Comparison of ENCODE assay signal across 8 cellular contexts in the genomic region with DNA sequence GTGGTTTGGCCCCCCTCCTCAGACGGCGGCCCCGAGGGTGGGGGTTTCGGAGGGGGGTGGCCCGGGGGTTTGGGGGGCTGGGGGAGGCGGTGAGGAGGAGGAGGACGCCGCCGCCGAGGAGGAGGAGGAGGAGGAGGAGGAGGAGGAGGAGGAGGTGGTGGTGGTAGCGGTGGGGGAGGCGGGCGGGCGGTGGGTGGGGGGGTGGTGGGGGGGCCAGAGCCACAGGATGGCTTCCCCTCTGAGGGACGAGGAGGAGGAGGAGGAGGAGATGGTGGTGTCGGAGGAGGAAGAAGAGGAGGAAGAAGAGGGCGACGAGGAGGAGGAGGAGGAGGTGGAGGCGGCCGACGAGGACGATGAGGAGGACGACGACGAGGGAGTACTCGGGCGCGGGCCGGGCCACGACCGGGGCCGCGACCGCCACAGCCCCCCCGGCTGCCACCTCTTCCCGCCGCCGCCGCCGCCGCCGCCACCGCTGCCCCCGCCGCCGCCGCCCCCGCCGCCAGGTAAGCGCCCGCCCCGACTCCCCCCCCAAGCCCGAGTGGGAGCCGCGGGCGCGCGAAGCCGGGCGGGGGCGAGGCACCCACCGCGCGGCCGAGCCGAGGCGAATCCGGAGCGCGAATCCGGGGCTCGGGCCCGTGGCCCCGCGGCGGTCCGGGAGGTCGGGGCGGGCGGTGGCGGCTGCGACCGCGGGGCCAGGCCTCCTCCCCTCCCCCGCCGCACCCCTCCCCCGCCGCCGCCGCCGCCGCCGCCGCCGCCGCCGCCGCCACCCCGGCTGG. TPM values are rescaled to one million over a fixed set of nuclear protein-coding genes. Genes with fewer than 3 reads are reported as not detected.
DNase-seq lines count a peak whose midpoint lies in the region; ATAC-seq, FAIRE-seq and TF ChIP-seq lines count a peak whose summit lies in the region.

No MANE protein-coding gene starts in this region.

- CTCF ChIA-PET in AG04449 (lab: Yijun Ruan, JAX) (interaction anchor here (1.0 kb wide), 1 partner anchor 13 kb away, joined by 3 read pairs; no protein-coding TSS in a partner anchor), H1 (lab: Charles Lee; ENCODE audit: partially characterized antibody) (no interaction called here)

- H4K91ac ChIP-seq in H1 (replicated peaks; ENCODE audit: insufficient read length, low read length), result no peak overlapping the region

- no peak overlapping the region for H2BK5ac ChIP-seq in H1 (ENCODE audit: low read depth, low read length)

- no CpG with 5 or more reads among the region's 99 CpGs for WGBS in H1 (ENCODE audit: extremely low coverage in 1 of 2, insufficient coverage in 1 of 2, insufficient read length in 1 of 2, insufficient replicate concordance in 2 of 2, low coverage in 1 of 2, low lambda C conversion rate in 2 of 2, missing lambda C conversion rate in 1 of 2), 2 experiments

- H2BK20ac ChIP-seq in H1 (ENCODE audit: low read length), result no peak overlapping the region

- H2AFZ ChIP-seq in H1 (ENCODE audit: low read length), result no peak overlapping the region

- no peak for FAIRE-seq in H1 (lab: Jason Lieb, UNC)

- no peaks in the 10 kb centered on the region for H3K79me1 ChIP-seq in H1 (ENCODE audit: low read depth, low read length)

- TF ChIP-seq POLR2A in H1 (IDR thresholded peaks at IDR 0.05; ENCODE audit: control extremely low read depth in 1 of 2, low read depth in 2 of 2, low read length in 2 of 2), result no peak

- H2BK12ac ChIP-seq in H1 (ENCODE audit: low read depth, low read length), result no peak overlapping the region

- H3K23me2 ChIP-seq in H1 (ENCODE audit: low read depth, low read length), result peaks cover 24% of the 10 kb centered on the region

- peak overlapping the region; percentile 85 for H3K4me3 ChIP-seq in AG04449 (ENCODE audit: low read depth, low read length)
- H3K4me3 ChIP-seq in H1 (ENCODE audit: extremely low read depth in 1 of 4, insufficient read depth in 2 of 4, low read depth in 3 of 4, low read length in 4 of 4), result peak overlapping the region; percentile 17 to 83 (median 39); a peak in 6 of 8 replicates
- peak overlapping the region; percentile 73 to 97 for H3K4me3 ChIP-seq in neutrophil (ENCODE audit: low read depth in 1 of 2, low read length in 1 of 2)

- no peak overlapping the region for H4K5ac ChIP-seq in H1 (ENCODE audit: insufficient read length, low read depth, low read length)

- TF ChIP-seq RAD21 in H1 (IDR thresholded peaks at IDR 0.05 in 1 of 2, conservative IDR thresholded peaks at IDR 0.05 in 1 of 2; ENCODE audit: low read depth in 2 of 2, low read length in 2 of 2), result no peak

- H4K20me1 ChIP-seq in H1 (replicated peaks in 1 of 2; ENCODE audit: control insufficient read depth in 1 of 2, insufficient read depth in 2 of 2, low read length in 2 of 2), result no peaks in the 10 kb centered on the region

- ATAC-seq in HG02642 (IDR thresholded peaks at IDR 0.05; ENCODE audit: poor library complexity, unreplicated experiment) (peak; percentile 5), HG02759 (IDR thresholded peaks at IDR 0.05; ENCODE audit: unreplicated experiment) (no peak), HG03175 (IDR thresholded peaks at IDR 0.05; ENCODE audit: unreplicated experiment) (no peak), GM19463 (IDR thresholded peaks at IDR 0.05; ENCODE audit: unreplicated experiment) (no peak)

- POLR2A ChIA-PET in AG04449 (lab: Yijun Ruan, JAX) (interaction anchor here (0.9 to 1.5 kb wide), 2 partner anchors 31 to 44 kb away, joined by 3 to 5 read pairs; partner anchors contain the start of gene RNF227), H1 (lab: Charles Lee; ENCODE audit: partially characterized antibody) (interaction anchor here (0.6 to 1.7 kb wide), 2 partner anchors 16 to 96 kb away, joined by 3 to 6 read pairs; no protein-coding TSS in a partner anchor)

- no peaks in the 10 kb centered on the region for H3K9me3 ChIP-seq in H1 (ENCODE audit: insufficient read depth in 2 of 2, low read depth in 1 of 2, low read length in 1 of 2)
- H3K9me3 ChIP-seq in neutrophil, result no peaks in the 10 kb centered on the region

- no peak overlapping the region for H3K27ac ChIP-seq in H1 (ENCODE audit: low read depth, low read length)
- H3K27ac ChIP-seq in neutrophil, result peak overlapping the region; percentile 86

- DNase-seq in AG04449 (ENCODE audit: low read depth, low spot score), result no peak
- peak; percentile 29 to 36 for DNase-seq in activated CD4-positive, alpha-beta T cell treated with anti-CD3 and anti-CD28 coated beads, Interleukin-2, amount 50 U/mL, for 48 hours
- no peak for DNase-seq in H1 (ENCODE audit: low read depth in 1 of 2, low spot score in 2 of 2)

- H3K14ac ChIP-seq in H1 (ENCODE audit: insufficient read length), result no peak overlapping the region

- no peak overlapping the region for H2AK5ac ChIP-seq in H1 (ENCODE audit: low read depth, low read length)

- H2BK15ac ChIP-seq in H1 (ENCODE audit: low read length), result no peak overlapping the region

- H3K18ac ChIP-seq in H1 (ENCODE audit: extremely low read depth, low read length), result no peak overlapping the region; the same call in 1 of the 2 replicates

- no peaks in the 10 kb centered on the region for H3K79me2 ChIP-seq in H1 (ENCODE audit: control insufficient read depth in 1 of 2, insufficient read depth in 2 of 2, low read length in 2 of 2)

- peak overlapping the region; percentile 82 to 100; a peak in 2 of 4 replicates for H3K4me2 ChIP-seq in H1 (ENCODE audit: insufficient read depth in 1 of 2, low read depth in 2 of 2, low read length in 2 of 2)

- H3K27me3 ChIP-seq in H1 (replicated peaks in 1 of 4; ENCODE audit: control insufficient read depth in 3 of 4, extremely low read depth in 1 of 4, insufficient read depth in 3 of 4, low read length in 3 of 4), result peaks cover 0 to 10% (median 3%) of the 10 kb centered on the region in 4 experiments; a peak in 3 of 7 replicates
- H3K27me3 ChIP-seq in neutrophil, result no peaks in the 10 kb centered on the region

- H3K4me1 ChIP-seq in H1 (replicated peaks in 1 of 4; ENCODE audit: control insufficient read depth in 3 of 4, insufficient read depth in 4 of 4, low read length in 3 of 4) (peaks cover 7 to 30% (median 17%) of the 10 kb centered on the region in 4 experiments), neutrophil (ENCODE audit: control insufficient read depth in 1 of 2, insufficient read depth in 1 of 2, low read depth in 1 of 2, low read length in 1 of 2) (peaks cover 68 to 79% of the 10 kb centered on the region in 2 experiments)

- TF ChIP-seq CTCF in AG04449 (IDR thresholded peaks at IDR 0.05; ENCODE audit: insufficient read depth, low read length, missing control alignments) (no peak), H1 (IDR thresholded peaks at IDR 0.05; ENCODE audit: control extremely low read depth in 1 of 3, insufficient read depth in 1 of 3, low read depth in 1 of 3, low read length in 3 of 3) (no peak), neutrophil (IDR thresholded peaks at IDR 0.05) (no peak)

- no peak overlapping the region for H3K4ac ChIP-seq in H1 (replicated peaks; ENCODE audit: insufficient read length, low read depth, low read length)

- H2BK120ac ChIP-seq in H1 (replicated peaks; ENCODE audit: low read depth, low read length), result no peak overlapping the region

- H4K8ac ChIP-seq in H1 (ENCODE audit: extremely low read depth, insufficient read depth, low read length), result no peak overlapping the region

- H3K36me3 ChIP-seq in H1 (ENCODE audit: control insufficient read depth in 2 of 4, insufficient read depth in 4 of 4, low read length in 3 of 4), result peaks cover 3 to 6% (median 4%) of the 10 kb centered on the region in 4 experiments; a peak in 5 of 8 replicates
- H3K36me3 ChIP-seq in neutrophil, result no peaks in the 10 kb centered on the region

- no peak overlapping the region for H3K56ac ChIP-seq in H1 (replicated peaks; ENCODE audit: insufficient read length, low read depth, low read length)

- peak overlapping the region in 1 of 4 experiments; percentile 30; a peak in 1 of 7 replicates for H3K9ac ChIP-seq in H1 (replicated peaks in 1 of 4; ENCODE audit: extremely low read depth in 1 of 4, low read depth in 3 of 4, low read length in 3 of 4)

- H3K23ac ChIP-seq in H1 (ENCODE audit: insufficient read length), result no peak overlapping the region

- no peak for TF ChIP-seq EP300 in H1 (IDR thresholded peaks at IDR 0.05; ENCODE audit: borderline replicate concordance in 1 of 2, low read depth in 2 of 2, low read length in 2 of 2)

RNA-seq across cellular contexts. Expression of gene CHD3, which starts 3.8 kb away (rescaled TPM):
- total RNA-seq in H1 (2021; fragmentation: NEBNext Ultra II Directional; extraction: Animal tissue kit (Norgen Biotek cat#: 25700)), result 12.9 and 14.2 TPM in 2 replicates
- polyA plus RNA-seq in H1 (2011; rRNA removed), result 12.3 and 18.3 TPM in 2 replicates
- polyA plus RNA-seq in H1 (2011; cell fraction: cytosol; rRNA removed), result 12.4 TPM
- 45.8 TPM for polyA plus RNA-seq in H1 (2011; cell fraction: nucleus; rRNA removed)
- 20.4 to 31.7 TPM (median 27.8 TPM) in 4 replicates for polyA plus RNA-seq in H1 (2012, experiment 1 of 2)
- 4.9 TPM for polyA plus RNA-seq in H1 (2012, experiment 2 of 2)
- polyA plus RNA-seq in H1 (2013, experiment 1 of 2), result 12.0 TPM
- 11.8 TPM for polyA plus RNA-seq in H1 (2013, experiment 2 of 2)
- 17.4 and 27.2 TPM in 2 replicates for polyA minus RNA-seq in H1 (2011; rRNA and poly(A)+ RNA removed)
- polyA minus RNA-seq in H1 (2011; cell fraction: cytosol; rRNA and poly(A)+ RNA removed), result 16.4 TPM
- polyA minus RNA-seq in H1 (2011; cell fraction: nucleus; rRNA and poly(A)+ RNA removed), result 16.2 TPM

RNA-seq across cellular contexts. Expression of gene CYB5D1, which starts 27.0 kb away (rescaled TPM):
- total RNA-seq in H1 (2021; fragmentation: NEBNext Ultra II Directional; extraction: Animal tissue kit (Norgen Biotek cat#: 25700)), result 15.5 and 18.0 TPM in 2 replicates
- 11.0 and 13.5 TPM in 2 replicates for polyA plus RNA-seq in H1 (2011; rRNA removed)
- 14.5 TPM for polyA plus RNA-seq in H1 (2011; cell fraction: cytosol; rRNA removed)
- 11.9 TPM for polyA plus RNA-seq in H1 (2011; cell fraction: nucleus; rRNA removed)
- 13.6 to 15.2 TPM (median 14.3 TPM) in 4 replicates for polyA plus RNA-seq in H1 (2012, experiment 1 of 2)
- polyA plus RNA-seq in H1 (2012, experiment 2 of 2), result 1.9 TPM
- 9.2 TPM for polyA plus RNA-seq in H1 (2013, experiment 1 of 2)
- 10.4 TPM for polyA plus RNA-seq in H1 (2013, experiment 2 of 2)
- 10.8 and 16.3 TPM in 2 replicates for polyA minus RNA-seq in H1 (2011; rRNA and poly(A)+ RNA removed)
- polyA minus RNA-seq in H1 (2011; cell fraction: cytosol; rRNA and poly(A)+ RNA removed), result 5.7 TPM
- polyA minus RNA-seq in H1 (2011; cell fraction: nucleus; rRNA and poly(A)+ RNA removed), result 10.8 TPM

RNA-seq across cellular contexts. Expression of gene NAA38, which starts 27.4 kb away (rescaled TPM):
- total RNA-seq in H1 (2021; fragmentation: NEBNext Ultra II Directional; extraction: Animal tissue kit (Norgen Biotek cat#: 25700)), result 27.0 and 30.2 TPM in 2 replicates
- polyA plus RNA-seq in H1 (2011; rRNA removed), result 109 and 116 TPM in 2 replicates
- polyA plus RNA-seq in H1 (2011; cell fraction: cytosol; rRNA removed), result 69.8 TPM
- polyA plus RNA-seq in H1 (2011; cell fraction: nucleus; rRNA removed), result 69.1 TPM
- polyA plus RNA-seq in H1 (2012, experiment 1 of 2), result 37.0 to 54.9 TPM (median 48.8 TPM) in 4 replicates
- polyA plus RNA-seq in H1 (2012, experiment 2 of 2), result 49.4 TPM
- polyA plus RNA-seq in H1 (2013, experiment 1 of 2), result 62.5 TPM
- 54.4 TPM for polyA plus RNA-seq in H1 (2013, experiment 2 of 2)
- 5.6 and 11.4 TPM in 2 replicates for polyA minus RNA-seq in H1 (2011; rRNA and poly(A)+ RNA removed)
- polyA minus RNA-seq in H1 (2011; cell fraction: cytosol; rRNA and poly(A)+ RNA removed), result 93.6 TPM
- polyA minus RNA-seq in H1 (2011; cell fraction: nucleus; rRNA and poly(A)+ RNA removed), result 26.3 TPM

RNA-seq across cellular contexts. Expression of gene TMEM88, which starts 29.9 kb away (rescaled TPM):
- 0.69 TPM in 1 of 2 replicates, not detected in the other for total RNA-seq in H1 (2021; fragmentation: NEBNext Ultra II Directional; extraction: Animal tissue kit (Norgen Biotek cat#: 25700))
- polyA plus RNA-seq in H1 (2011; rRNA removed), result 8.8 and 11.6 TPM in 2 replicates
- polyA plus RNA-seq in H1 (2011; cell fraction: cytosol; rRNA removed), result 4.2 TPM
- 6.0 TPM for polyA plus RNA-seq in H1 (2011; cell fraction: nucleus; rRNA removed)
- polyA plus RNA-seq in H1 (2012, experiment 1 of 2), result 2.9 to 6.2 TPM (median 4.0 TPM) in 4 replicates
- polyA plus RNA-seq in H1 (2012, experiment 2 of 2), result 5.3 TPM
- 1.1 TPM for polyA plus RNA-seq in H1 (2013, experiment 1 of 2)
- 1.3 TPM for polyA plus RNA-seq in H1 (2013, experiment 2 of 2)
- 0.37 and 0.91 TPM in 2 replicates for polyA minus RNA-seq in H1 (2011; rRNA and poly(A)+ RNA removed)
- polyA minus RNA-seq in H1 (2011; cell fraction: cytosol; rRNA and poly(A)+ RNA removed), result not detected
- 2.1 TPM for polyA minus RNA-seq in H1 (2011; cell fraction: nucleus; rRNA and poly(A)+ RNA removed)

RNA-seq across cellular contexts. Expression of gene RNF227, which starts 31.3 kb away (rescaled TPM):
- total RNA-seq in H1 (2021; fragmentation: NEBNext Ultra II Directional; extraction: Animal tissue kit (Norgen Biotek cat#: 25700)), result 0.63 and 0.77 TPM in 2 replicates
- polyA plus RNA-seq in H1 (2011; rRNA removed), result 1.1 and 1.7 TPM in 2 replicates
- polyA plus RNA-seq in H1 (2011; cell fraction: cytosol; rRNA removed), result 0.94 TPM
- polyA plus RNA-seq in H1 (2011; cell fraction: nucleus; rRNA removed), result 0.56 TPM
- 0.64 to 2.2 TPM (median 0.83 TPM) in 4 replicates for polyA plus RNA-seq in H1 (2012, experiment 1 of 2)
- 0.63 TPM for polyA plus RNA-seq in H1 (2012, experiment 2 of 2)
- polyA plus RNA-seq in H1 (2013, experiment 1 of 2), result 0.67 TPM
- polyA plus RNA-seq in H1 (2013, experiment 2 of 2), result 0.48 TPM
- 0.27 and 0.47 TPM in 2 replicates for polyA minus RNA-seq in H1 (2011; rRNA and poly(A)+ RNA removed)
- 0.66 TPM for polyA minus RNA-seq in H1 (2011; cell fraction: cytosol; rRNA and poly(A)+ RNA removed)
- 0.20 TPM for polyA minus RNA-seq in H1 (2011; cell fraction: nucleus; rRNA and poly(A)+ RNA removed)

Comparison
In these comparisons a context has a peak if more than half of its experiments do, and no peak if none do; other contexts are left out.
1. DNase-seq: peak in activated CD4-positive, alpha-beta T cell treated with anti-CD3 and anti-CD28 coated beads, Interleukin-2, amount 50 U/mL, for 48 hours (2 of 2); none in AG04449 (single experiment) and H1 (0 of 2).
2. Peak in every context shown above with its lines, with median percentiles within 50 percentile points of each other: H3K4me3 ChIP-seq.